ENCODE assay signal across 12 cellular contexts in the genomic region with DNA sequence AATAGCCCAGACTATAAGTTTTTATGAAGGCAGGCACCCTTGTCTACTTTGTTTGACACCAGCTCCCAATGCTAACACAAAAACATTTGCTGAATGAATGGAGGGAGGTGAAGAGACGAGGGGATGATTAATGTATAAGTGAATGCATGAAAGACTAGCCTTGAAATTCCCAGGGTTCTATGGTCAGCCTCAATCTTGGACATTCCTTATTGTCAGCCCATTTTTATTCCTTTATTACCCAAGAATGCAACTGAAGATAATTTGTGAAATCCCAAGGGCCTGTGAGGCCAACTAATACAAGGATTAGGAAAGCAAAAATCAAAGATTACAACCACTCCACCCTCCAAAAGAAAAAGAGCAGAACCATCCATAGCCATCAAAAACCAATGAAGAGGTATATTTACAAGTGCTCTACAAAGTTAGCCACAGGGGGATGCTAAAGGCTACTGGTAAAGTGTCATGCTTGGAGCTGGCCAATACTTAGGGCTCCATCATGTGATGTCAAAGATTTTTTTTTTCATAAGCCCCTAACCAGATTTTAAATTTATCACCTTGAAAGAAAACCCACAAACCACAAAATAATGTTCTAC. TPM values are rescaled to one million over a fixed set of nuclear protein-coding genes. Genes with fewer than 3 reads are reported as not detected.
A peak's percentile ranks its signal among the peaks of the same experiment; 100 is the strongest.
DNase-seq lines count a peak whose midpoint lies in the region; ATAC-seq, FAIRE-seq and TF ChIP-seq lines count a peak whose summit lies in the region.
"Had no signal": no experiment of that assay in that cellular context is flagged by ENCODE, and none has a peak within 500 bp of the region (broad histone marks: within the 10 kb centered on the region; RNA-seq: fewer than 3 reads in every experiment).

No MANE protein-coding gene starts in this region.

- H3K79me2 ChIP-seq in GM23338 (replicated peaks; ENCODE audit: insufficient read depth): no peaks in the 10 kb centered on the region
- H3K79me2 ChIP-seq in GM12878 (ENCODE audit: control insufficient read depth, insufficient read depth, low read length): no peaks in the 10 kb centered on the region

- H3K9me2 ChIP-seq in GM23338 (ENCODE audit: insufficient read depth): peaks cover 4% of the 10 kb centered on the region; the same call in 1 of the 2 replicates

- H3K4me2 ChIP-seq in GM23338: no peak overlapping the region
- H3K4me2 ChIP-seq in GM12878 (ENCODE audit: control insufficient read depth, insufficient read depth): no peak overlapping the region

- no peaks in the 10 kb centered on the region for H3K27me3 ChIP-seq in GM23338 (ENCODE audit: insufficient read depth)
- H3K27me3 ChIP-seq in GM12878 (replicated peaks in 1 of 2; ENCODE audit: control insufficient read depth in 2 of 2, insufficient read depth in 2 of 2, low read length in 1 of 2): no peaks in the 10 kb centered on the region
- H3K27me3 ChIP-seq: suprapubic skin had no signal

- POLR2A ChIA-PET in GM12878 (lab: Charles Lee): no interaction called here

- no peaks in the 10 kb centered on the region for H4K20me1 ChIP-seq in GM23338 (replicated peaks; ENCODE audit: insufficient read depth)
- no peaks in the 10 kb centered on the region for H4K20me1 ChIP-seq in GM12878 (ENCODE audit: control insufficient read depth, insufficient read depth)

- TF ChIP-seq POLR2A in GM12878 (IDR thresholded peaks at IDR 0.05; ENCODE audit: low read depth, low read length): no peak

- peak; percentile 55 to 71 for TF ChIP-seq CTCF in GM23338 (conservative IDR thresholded peaks at IDR 0.05; ENCODE audit: low read depth in 2 of 2)
- TF ChIP-seq CTCF in GM12878 (IDR thresholded peaks at IDR 0.05 in 2 of 3, conservative IDR thresholded peaks at IDR 0.05 in 1 of 3; ENCODE audit: control insufficient read depth in 2 of 3, extremely low read depth in 1 of 3, insufficient read depth in 1 of 3, low read depth in 3 of 3, low read length in 3 of 3): peak; percentile 52 to 62 (median 61)
- peak; percentile 28 for TF ChIP-seq CTCF in kidney (IDR thresholded peaks at IDR 0.05; ENCODE audit: borderline replicate concordance, extremely low read depth, insufficient read depth)

- H2AFZ ChIP-seq in GM23338 (no peak overlapping the region), GM12878 (ENCODE audit: control insufficient read depth, low read depth, low read length) (no peak overlapping the region)

- no peaks in the 10 kb centered on the region for H3K27me3 Mint-ChIP-seq in GM23338 (ENCODE audit: insufficient read depth, low read depth, poor library complexity)

- DNase-seq in AG08395 (ENCODE audit: low spot score) (peak; percentile 24), GM23338 (ENCODE audit: low spot score) (peak; percentile 41), GM12878 (ENCODE audit: low read depth, low spot score) (no peak), kidney (no peak), NCI-H526 (lab: John Stamatoyannopoulos, UW) (no peak), left colon (no peak), 8988T (no peak)
- DNase-seq in activated CD4-positive, alpha-beta T cell treated with anti-CD3 and anti-CD28 coated beads for 48 hours: no peak
- DNase-seq: Caco-2; stimulated activated CD4-positive, alpha-beta T cell treated with anti-CD3 and anti-CD28 coated beads, Interleukin-12 subunit alpha, Interleukin-12 subunit beta, amount 100 ng/mL, for 4 hours had no signal

- H3K27ac ChIP-seq in GM23338 (ENCODE audit: low read depth) (no peak overlapping the region), GM12878 (ENCODE audit: control insufficient read depth, insufficient read depth) (no peak overlapping the region), kidney (ENCODE audit: low read depth in 2 of 2, low read length in 2 of 2) (no peak overlapping the region)
- H3K27ac ChIP-seq: suprapubic skin had no signal

- H3K36me3 ChIP-seq in GM23338 (ENCODE audit: insufficient read depth) (no peaks in the 10 kb centered on the region), GM12878 (ENCODE audit: control insufficient read depth in 2 of 2, insufficient read depth in 2 of 2, low read length in 1 of 2) (no peaks in the 10 kb centered on the region), kidney (ENCODE audit: control insufficient read depth in 1 of 2, insufficient read depth in 2 of 2, low read length in 2 of 2) (no peaks in the 10 kb centered on the region)
- H3K36me3 ChIP-seq: suprapubic skin had no signal

- no peaks in the 10 kb centered on the region for H3K9me3 Mint-ChIP-seq in GM23338

- ATAC-seq in GM23338: peak; percentile 73
- peak; percentile 74 for ATAC-seq in GM12878
- no peak for ATAC-seq in left colon

- FAIRE-seq in GM12878 (lab: Jason Lieb, UNC) (no peak), kidney (lab: Jason Lieb, UNC) (no peak)
- FAIRE-seq: TTC549 had no signal

- no peak overlapping the region for H3K27ac Mint-ChIP-seq in GM23338

- no peak overlapping the region for H3K9ac ChIP-seq in GM12878 (ENCODE audit: control insufficient read depth, insufficient read depth, low read length)
- no peak overlapping the region for H3K9ac ChIP-seq in kidney (ENCODE audit: low read length in 2 of 2)

- H3K4me3 Mint-ChIP-seq in GM23338: no peak overlapping the region

- no peaks in the 10 kb centered on the region for H3K36me3 Mint-ChIP-seq in GM23338 (ENCODE audit: low read depth)

- H3K4me1 ChIP-seq in GM23338 (ENCODE audit: insufficient read depth) (no peaks in the 10 kb centered on the region), GM12878 (ENCODE audit: control insufficient read depth, insufficient read depth, low read length) (peaks cover 3% of the 10 kb centered on the region; the same call in 1 of the 2 replicates), kidney (ENCODE audit: control insufficient read depth in 1 of 2, insufficient read depth in 1 of 2, low read depth in 1 of 2, low read length in 2 of 2) (no peaks in the 10 kb centered on the region)

- intact Hi-C loops in GM12878 (cut with micrococcal nuclease; ENCODE audit: unreplicated experiment) (no loop called here), kidney (cut with DNase I) (no loop called here), left colon (cut with DNase I, micrococcal nuclease) (no loop called here)

- in situ Hi-C loops in GM12878 (cut with MboI): no loop called here

- RAD21 ChIA-PET in GM12878 (lab: Charles Lee; ENCODE audit: unreplicated experiment): interaction anchor here (0.6 to 1.2 kb wide), 5 partner anchors 73 to 328 kb away, joined by 3 read pairs; no protein-coding TSS in a partner anchor

- no TSS peak for BruUV-seq in GM12878 (replicated peaks; lab: Mats Ljungman, UMichigan)

- CTCF ChIA-PET in GM12878 (lab: Yijun Ruan, JAX): interaction anchor here (0.9 to 1.7 kb wide), 3 partner anchors 34 to 270 kb away, joined by 3 to 4 read pairs (median 3); no protein-coding TSS in a partner anchor

- SMC1A ChIA-PET in GM12878 (lab: Charles Lee; ENCODE audit: uncharacterized antibody, unreplicated experiment): interaction anchor here (1.0 to 1.8 kb wide), 2 partner anchors 329 to 358 kb away, joined by 5 to 7 read pairs; no protein-coding TSS in a partner anchor

- peak; percentile 72 for TF ChIP-seq RAD21 in GM12878 (IDR thresholded peaks at IDR 0.05; ENCODE audit: insufficient read depth, low read depth, low read length)

- no peaks in the 10 kb centered on the region for H3F3A ChIP-seq in GM23338 (replicated peaks; ENCODE audit: low read depth)

- H3K4me3 ChIP-seq in GM23338: no peak overlapping the region
- no peak overlapping the region for H3K4me3 ChIP-seq in GM12878
- H3K4me3 ChIP-seq in kidney (ENCODE audit: low read length in 2 of 2): no peak overlapping the region
- H3K4me3 ChIP-seq: suprapubic skin had no signal

- TF ChIP-seq EP300 in GM12878 (IDR thresholded peaks at IDR 0.05; ENCODE audit: borderline replicate concordance in 1 of 2, control insufficient read depth in 1 of 2, low read depth in 2 of 2, low read length in 2 of 2): no peak

- 0% methylated on average over 1 of the region's 1 CpG for WGBS in GM12878 (ENCODE audit: insufficient coverage, insufficient replicate concordance, low lambda C conversion rate, missing lambda C conversion rate)

- H3K9me3 ChIP-seq in GM12878 (replicated peaks; ENCODE audit: control insufficient read depth, insufficient read depth, low read length): no peaks in the 10 kb centered on the region
- no peaks in the 10 kb centered on the region for H3K9me3 ChIP-seq in kidney (ENCODE audit: control insufficient read depth in 1 of 2, low read length in 2 of 2)
- H3K9me3 ChIP-seq: Caco-2, suprapubic skin had no signal

- peaks cover 4% of the 10 kb centered on the region; the same call in 2 of the 3 replicates for H3K4me1 Mint-ChIP-seq in GM23338

TF ChIP-seq in GM23338, 12 proteins besides CTCF, POLR2A, EP300 and RAD21:
- TF ChIP-seq EZH2phosphoT487 (IDR thresholded peaks at IDR 0.05; ENCODE audit: unreplicated experiment) (no peak), CREB1 (CRISPR knock-in tag; IDR thresholded peaks at IDR 0.05; ENCODE audit: low read depth) (0 out of 2 replicates have a peak, but pooled peaks have one; percentile 6)

TF ChIP-seq in GM12878, 131 proteins besides CTCF, POLR2A, EP300 and RAD21 (continues in another document):
- peak; percentile 53; the same call in 1 of the 2 replicates for TF ChIP-seq SMC3 (IDR thresholded peaks at IDR 0.05; ENCODE audit: borderline replicate concordance, low read length)
- no peak for TF ChIP-seq YBX1 (IDR thresholded peaks at IDR 0.05)
- no peak for TF ChIP-seq PAX5 (IDR thresholded peaks at IDR 0.05; ENCODE audit: borderline replicate concordance, low read depth, low read length)
- TF ChIP-seq BCL11A (IDR thresholded peaks at IDR 0.05; ENCODE audit: low read depth, low read length): no peak

RNA-seq across cellular contexts. Expression of gene ASAH2, which starts 40.0 kb away (rescaled TPM):
- total RNA-seq in GM23338 (2014; rRNA removed; shearing (Covaris generic)): 0.04 and 0.17 TPM in 2 replicates
- polyA plus RNA-seq in GM23338 (2016; fragmentation: Nextera tagmentation; extraction: Ambion mirVana) (0.92 and 1.8 TPM in 2 replicates), GM12878 (2011; rRNA removed) (2.1 and 5.4 TPM in 2 replicates), GM12878 (2014; fragmentation: Illumina TruSeq; extraction: Trizol) (0.87 and 2.3 TPM in 2 replicates), GM12878 (2014; fragmentation: Nextera tagmentation; extraction: Ambion mirVana) (under 1 TPM; 0.26 to 0.79 TPM), GM12878 (2014; rRNA removed) (0.72 and 1.2 TPM in 2 replicates), GM12878 (2016; fragmentation: Nextera tagmentation; extraction: Ambion mirVana) (1 to 10 TPM in 1 of 2 experiments, under 1 TPM in 1; 0.94 to 1.5 TPM), kidney (ENCODE audit: insufficient read depth, low read depth, low replicate concordance) (0.45 TPM)
- 0.76 and 0.84 TPM in 2 replicates for total RNA-seq in GM12878 (2013; cell fraction: nucleolus; rRNA removed)
- total RNA-seq in GM12878 (2014; rRNA removed) (0.23 and 0.98 TPM in 2 replicates), GM12878 (2014; rRNA removed; fragmentation: Illumina TruSeq; extraction: Trizol) (0.37 and 0.45 TPM in 2 replicates), GM12878 (2021) (1.4 TPM in 2 replicates), kidney (1.3 TPM), left colon (1 to 10 TPM; 1.3 to 2.2 TPM)
- 0.07 TPM for polyA plus RNA-seq in GM12878 (2011; ENCODE audit: low read depth)
- polyA plus RNA-seq in GM12878 (2011; cell fraction: cytosol; rRNA removed): 0.22 and 0.50 TPM in 2 replicates
- polyA plus RNA-seq in GM12878 (2011; cell fraction: nucleus; rRNA removed): 1.5 and 3.7 TPM in 2 replicates
- polyA plus RNA-seq in GM12878 (2012): 0.53 and 0.87 TPM in 2 replicates
- polyA minus RNA-seq in GM12878 (2011; rRNA and poly(A)+ RNA removed): 5.6 and 8.1 TPM in 2 replicates
- polyA minus RNA-seq in GM12878 (2011; cell fraction: cytosol; rRNA and poly(A)+ RNA removed): 2.2 TPM in 1 of 2 replicates, not detected in the other
- polyA minus RNA-seq in GM12878 (2011; cell fraction: nucleus; rRNA and poly(A)+ RNA removed): 0.36 and 0.57 TPM in 2 replicates

Comparison
In these comparisons a context has a peak if more than half of its experiments do, and no peak if none do; other contexts are left out.
1. DNase-seq: peak in AG08395 (single experiment) and GM23338 (single experiment); none in GM12878 (single experiment), kidney (single experiment), activated CD4-positive, alpha-beta T cell treated with anti-CD3 and anti-CD28 coated beads for 48 hours (single experiment), NCI-H526 (0 of 2), left colon (0 of 2) and 8988T (single experiment).
2. Peak in every context shown above with its lines, with median percentiles within 50 percentile points of each other: CTCF ChIP-seq.